ENCODE assay signal across 1 cellular context in the genomic region with DNA sequence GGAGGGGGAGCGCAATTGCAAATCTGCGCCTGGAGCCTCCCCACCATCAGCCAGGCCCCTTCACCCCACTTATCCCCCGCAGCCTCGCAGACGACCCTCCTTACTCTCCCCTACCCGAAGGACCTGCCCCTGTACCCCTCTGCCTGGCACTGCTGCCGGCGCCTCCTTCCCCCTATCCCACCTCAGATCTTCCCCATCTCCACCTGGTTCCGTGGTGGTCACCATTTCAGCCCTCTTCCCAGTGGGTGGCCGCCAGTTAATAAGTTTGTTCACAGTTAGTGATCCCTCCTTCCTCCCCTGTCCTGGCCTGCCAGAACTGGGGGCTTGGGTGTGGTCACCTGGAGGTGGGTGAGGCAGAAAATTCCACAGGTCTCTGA.
A peak's percentile ranks its signal among the peaks of the same experiment; 100 is the strongest.
TF ChIP-seq lines count a peak whose summit lies in the region.

No MANE protein-coding gene starts in this region.

TF ChIP-seq in HEK293, 187 proteins besides CTCF, POLR2A, EP300 and RAD21 (continued from another document):
- TF ChIP-seq PRDM2 (tag by site-specific recombination; IDR thresholded peaks at IDR 0.05; ENCODE audit: borderline replicate concordance) (no peak), ZNF768 (tag by site-specific recombination; IDR thresholded peaks at IDR 0.05) (no peak), MEIS1 (CRISPR knock-in tag; IDR thresholded peaks at IDR 0.05; ENCODE audit: borderline replicate concordance) (no peak), ZNF785 (tag by site-specific recombination; IDR thresholded peaks at IDR 0.05) (0 out of 2 replicates have a peak, but pooled peaks have one; percentile 1), ZNF830 (tag by site-specific recombination; IDR thresholded peaks at IDR 0.05; ENCODE audit: low read depth) (no peak), GLIS1 (tag by site-specific recombination; IDR thresholded peaks at IDR 0.05) (no peak), ZNF184 (tag by site-specific recombination; IDR thresholded peaks at IDR 0.05) (no peak), HOXA7 (CRISPR knock-in tag; IDR thresholded peaks at IDR 0.05; ENCODE audit: borderline replicate concordance) (no peak), ZNF610 (tag by site-specific recombination; IDR thresholded peaks at IDR 0.05; ENCODE audit: borderline replicate concordance) (no peak), ZNF621 (tag by site-specific recombination; IDR thresholded peaks at IDR 0.05) (no peak)
